ENCODE assay signal across 1 cellular context in the genomic region with DNA sequence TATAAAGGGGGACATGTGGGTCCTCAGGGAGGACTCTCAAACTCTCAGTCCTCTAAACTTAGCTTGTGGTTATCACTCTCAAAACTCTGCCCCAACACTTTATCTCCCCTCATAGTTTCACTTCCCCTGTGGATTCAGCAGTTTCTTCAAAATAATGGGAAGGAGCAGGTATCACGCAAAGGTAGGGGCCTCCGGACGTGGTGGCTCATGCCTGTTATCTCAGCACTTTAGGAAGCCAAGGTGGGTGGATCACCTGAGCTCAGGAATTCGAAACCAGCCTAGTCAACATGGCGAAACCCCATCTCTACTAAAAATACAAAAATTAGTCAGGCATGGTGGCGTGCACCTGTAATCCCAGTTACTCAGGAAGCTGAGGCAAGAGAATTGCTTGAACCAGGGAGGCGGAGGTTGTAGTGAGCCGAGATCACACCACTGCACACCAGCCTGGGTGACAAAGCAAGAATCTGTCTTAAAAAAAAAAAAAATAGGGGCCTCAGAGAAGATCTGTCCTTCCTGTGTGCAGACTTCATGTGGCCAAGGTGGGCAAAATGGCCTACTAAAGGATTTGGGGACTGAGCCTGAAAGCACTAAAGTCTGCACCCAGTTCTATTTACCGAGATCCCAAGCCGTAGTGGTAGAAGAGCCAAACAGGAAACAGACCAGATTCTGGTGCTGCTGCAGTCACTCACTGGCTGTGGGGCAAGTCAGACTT.
A peak's percentile ranks its signal among the peaks of the same experiment; 100 is the strongest.
TF ChIP-seq lines count a peak whose summit lies in the region.

No MANE protein-coding gene starts in this region.

TF ChIP-seq in K562, 482 proteins besides CTCF, POLR2A, EP300 and RAD21 (continues in another document):
- TF ChIP-seq, protein P1, sequence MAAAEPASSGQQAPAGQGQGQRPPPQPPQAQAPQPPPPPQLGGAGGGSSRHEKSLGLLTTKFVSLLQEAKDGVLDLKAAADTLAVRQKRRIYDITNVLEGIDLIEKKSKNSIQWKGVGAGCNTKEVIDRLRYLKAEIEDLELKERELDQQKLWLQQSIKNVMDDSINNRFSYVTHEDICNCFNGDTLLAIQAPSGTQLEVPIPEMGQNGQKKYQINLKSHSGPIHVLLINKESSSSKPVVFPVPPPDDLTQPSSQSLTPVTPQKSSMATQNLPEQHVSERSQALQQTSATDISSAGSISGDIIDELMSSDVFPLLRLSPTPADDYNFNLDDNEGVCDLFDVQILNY (CRISPR knock-in tag; IDR thresholded peaks at IDR 0.05), result no peak
- TF ChIP-seq, protein P2, sequence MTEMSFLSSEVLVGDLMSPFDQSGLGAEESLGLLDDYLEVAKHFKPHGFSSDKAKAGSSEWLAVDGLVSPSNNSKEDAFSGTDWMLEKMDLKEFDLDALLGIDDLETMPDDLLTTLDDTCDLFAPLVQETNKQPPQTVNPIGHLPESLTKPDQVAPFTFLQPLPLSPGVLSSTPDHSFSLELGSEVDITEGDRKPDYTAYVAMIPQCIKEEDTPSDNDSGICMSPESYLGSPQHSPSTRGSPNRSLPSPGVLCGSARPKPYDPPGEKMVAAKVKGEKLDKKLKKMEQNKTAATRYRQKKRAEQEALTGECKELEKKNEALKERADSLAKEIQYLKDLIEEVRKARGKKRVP (CRISPR knock-in tag; IDR thresholded peaks at IDR 0.05), result no peak
- TF ChIP-seq STAT5A (IDR thresholded peaks at IDR 0.05; ENCODE audit: borderline replicate concordance, low read length) (no peak), ZNF124 (CRISPR knock-in tag; IDR thresholded peaks at IDR 0.05) (no peak), POLR2G (IDR thresholded peaks at IDR 0.05; ENCODE audit: low read depth, low read length) (no peak), ZNF766 (CRISPR knock-in tag; conservative IDR thresholded peaks at IDR 0.05) (no peak), KLF1 (tag; IDR thresholded peaks at IDR 0.05) (no peak), ESRRA (IDR thresholded peaks at IDR 0.05; ENCODE audit: borderline replicate concordance, low read depth) (no peak), THRAP3 (IDR thresholded peaks at IDR 0.05; ENCODE audit: borderline replicate concordance) (no peak), SAP30 (IDR thresholded peaks at IDR 0.05; ENCODE audit: borderline replicate concordance, insufficient read depth, low read depth, low read length, poor library complexity, severe bottlenecking) (no peak), ZNF408 (CRISPR knock-in tag; IDR thresholded peaks at IDR 0.05; ENCODE audit: low read depth) (no peak), HLTF (IDR thresholded peaks at IDR 0.05) (no peak), MCM3 (IDR thresholded peaks at IDR 0.05) (no peak), NRF1 (conservative IDR thresholded peaks at IDR 0.05 in 1 of 2, IDR thresholded peaks at IDR 0.05 in 1 of 2) (no peak), HNRNPH1 (optimal IDR thresholded peaks at IDR 0.05; ENCODE audit: low read depth, low read length) (no peak), BMI1 (IDR thresholded peaks at IDR 0.05; ENCODE audit: low read length) (no peak), SMAD2 (IDR thresholded peaks at IDR 0.05; ENCODE audit: low read depth, low read length) (no peak), MAFK (IDR thresholded peaks at IDR 0.05; ENCODE audit: low read length) (no peak), ZNF274 (IDR thresholded peaks at IDR 0.05; ENCODE audit: borderline replicate concordance, low read depth, low read length) (no peak), CEBPB (tag; IDR thresholded peaks at IDR 0.05) (no peak), CHD1 (IDR thresholded peaks at IDR 0.05; ENCODE audit: low read length) (no peak), ZNF589 (CRISPR knock-in tag; IDR thresholded peaks at IDR 0.05; ENCODE audit: low read depth) (no peak), ZBTB1 (CRISPR knock-in tag; IDR thresholded peaks at IDR 0.05; ENCODE audit: borderline replicate concordance, low read depth) (no peak), CXXC5 (CRISPR knock-in tag; IDR thresholded peaks at IDR 0.05) (0 out of 2 replicates have a peak, but pooled peaks have one; percentile 14), ZBTB8A (IDR thresholded peaks at IDR 0.05; ENCODE audit: partially characterized antibody) (no peak), ZNF77 (CRISPR knock-in tag; IDR thresholded peaks at IDR 0.05) (no peak), SP2 (IDR thresholded peaks at IDR 0.05; ENCODE audit: extremely low read depth, low read depth, low read length, poor library complexity, severe bottlenecking) (no peak)
- TF ChIP-seq, protein P3, sequence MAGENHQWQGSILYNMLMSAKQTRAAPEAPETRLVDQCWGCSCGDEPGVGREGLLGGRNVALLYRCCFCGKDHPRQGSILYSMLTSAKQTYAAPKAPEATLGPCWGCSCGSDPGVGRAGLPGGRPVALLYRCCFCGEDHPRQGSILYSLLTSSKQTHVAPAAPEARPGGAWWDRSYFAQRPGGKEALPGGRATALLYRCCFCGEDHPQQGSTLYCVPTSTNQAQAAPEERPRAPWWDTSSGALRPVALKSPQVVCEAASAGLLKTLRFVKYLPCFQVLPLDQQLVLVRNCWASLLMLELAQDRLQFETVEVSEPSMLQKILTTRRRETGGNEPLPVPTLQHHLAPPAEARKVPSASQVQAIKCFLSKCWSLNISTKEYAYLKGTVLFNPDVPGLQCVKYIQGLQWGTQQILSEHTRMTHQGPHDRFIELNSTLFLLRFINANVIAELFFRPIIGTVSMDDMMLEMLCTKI (IDR thresholded peaks at IDR 0.05; ENCODE audit: partially characterized antibody), result no peak
- TF ChIP-seq, protein P4, sequence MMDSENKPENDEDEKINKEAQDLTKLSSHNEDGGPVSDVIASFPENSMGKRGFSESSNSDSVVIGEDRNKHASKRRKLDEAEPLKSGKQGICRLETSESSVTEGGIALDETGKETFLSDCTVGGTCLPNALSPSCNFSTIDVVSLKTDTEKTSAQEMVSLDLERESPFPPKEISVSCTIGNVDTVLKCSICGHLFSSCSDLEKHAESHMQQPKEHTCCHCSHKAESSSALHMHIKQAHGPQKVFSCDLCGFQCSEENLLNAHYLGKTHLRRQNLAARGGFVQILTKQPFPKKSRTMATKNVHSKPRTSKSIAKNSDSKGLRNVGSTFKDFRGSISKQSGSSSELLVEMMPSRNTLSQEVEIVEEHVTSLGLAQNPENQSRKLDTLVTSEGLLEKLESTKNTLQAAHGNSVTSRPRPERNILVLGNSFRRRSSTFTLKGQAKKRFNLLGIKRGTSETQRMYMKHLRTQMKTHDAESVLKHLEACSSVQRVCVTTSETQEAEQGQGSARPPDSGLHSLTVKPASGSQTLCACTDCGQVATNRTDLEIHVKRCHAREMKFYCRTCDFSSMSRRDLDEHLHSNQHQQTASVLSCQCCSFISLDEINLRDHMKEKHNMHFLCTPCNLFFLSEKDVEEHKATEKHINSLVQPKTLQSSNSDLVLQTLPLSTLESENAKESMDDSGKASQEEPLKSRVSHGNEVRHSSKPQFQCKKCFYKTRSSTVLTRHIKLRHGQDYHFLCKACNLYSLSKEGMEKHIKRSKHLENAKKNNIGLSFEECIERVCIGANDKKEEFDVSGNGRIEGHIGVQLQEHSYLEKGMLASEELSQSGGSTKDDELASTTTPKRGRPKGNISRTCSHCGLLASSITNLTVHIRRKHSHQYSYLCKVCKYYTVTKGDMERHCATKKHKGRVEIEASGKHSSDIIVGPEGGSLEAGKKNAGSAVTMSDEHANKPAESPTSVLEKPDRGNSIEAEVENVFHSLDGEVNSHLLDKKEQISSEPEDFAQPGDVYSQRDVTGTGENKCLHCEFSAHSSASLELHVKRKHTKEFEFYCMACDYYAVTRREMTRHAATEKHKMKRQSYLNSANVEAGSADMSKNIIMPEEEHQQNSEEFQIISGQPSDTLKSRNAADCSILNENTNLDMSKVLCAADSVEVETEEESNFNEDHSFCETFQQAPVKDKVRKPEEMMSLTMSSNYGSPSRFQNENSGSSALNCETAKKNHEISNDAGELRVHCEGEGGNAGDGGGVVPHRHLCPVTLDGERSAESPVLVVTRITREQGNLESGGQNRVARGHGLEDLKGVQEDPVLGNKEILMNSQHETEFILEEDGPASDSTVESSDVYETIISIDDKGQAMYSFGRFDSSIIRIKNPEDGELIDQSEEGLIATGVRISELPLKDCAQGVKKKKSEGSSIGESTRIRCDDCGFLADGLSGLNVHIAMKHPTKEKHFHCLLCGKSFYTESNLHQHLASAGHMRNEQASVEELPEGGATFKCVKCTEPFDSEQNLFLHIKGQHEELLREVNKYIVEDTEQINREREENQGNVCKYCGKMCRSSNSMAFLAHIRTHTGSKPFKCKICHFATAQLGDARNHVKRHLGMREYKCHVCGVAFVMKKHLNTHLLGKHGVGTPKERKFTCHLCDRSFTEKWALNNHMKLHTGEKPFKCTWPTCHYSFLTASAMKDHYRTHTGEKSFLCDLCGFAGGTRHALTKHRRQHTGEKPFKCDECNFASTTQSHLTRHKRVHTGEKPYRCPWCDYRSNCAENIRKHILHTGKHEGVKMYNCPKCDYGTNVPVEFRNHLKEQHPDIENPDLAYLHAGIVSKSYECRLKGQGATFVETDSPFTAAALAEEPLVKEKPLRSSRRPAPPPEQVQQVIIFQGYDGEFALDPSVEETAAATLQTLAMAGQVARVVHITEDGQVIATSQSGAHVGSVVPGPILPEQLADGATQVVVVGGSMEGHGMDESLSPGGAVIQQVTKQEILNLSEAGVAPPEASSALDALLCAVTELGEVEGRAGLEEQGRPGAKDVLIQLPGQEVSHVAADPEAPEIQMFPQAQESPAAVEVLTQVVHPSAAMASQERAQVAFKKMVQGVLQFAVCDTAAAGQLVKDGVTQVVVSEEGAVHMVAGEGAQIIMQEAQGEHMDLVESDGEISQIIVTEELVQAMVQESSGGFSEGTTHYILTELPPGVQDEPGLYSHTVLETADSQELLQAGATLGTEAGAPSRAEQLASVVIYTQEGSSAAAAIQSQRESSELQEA (IDR thresholded peaks at IDR 0.05; ENCODE audit: low read depth), result no peak
- TF ChIP-seq, protein P5, sequence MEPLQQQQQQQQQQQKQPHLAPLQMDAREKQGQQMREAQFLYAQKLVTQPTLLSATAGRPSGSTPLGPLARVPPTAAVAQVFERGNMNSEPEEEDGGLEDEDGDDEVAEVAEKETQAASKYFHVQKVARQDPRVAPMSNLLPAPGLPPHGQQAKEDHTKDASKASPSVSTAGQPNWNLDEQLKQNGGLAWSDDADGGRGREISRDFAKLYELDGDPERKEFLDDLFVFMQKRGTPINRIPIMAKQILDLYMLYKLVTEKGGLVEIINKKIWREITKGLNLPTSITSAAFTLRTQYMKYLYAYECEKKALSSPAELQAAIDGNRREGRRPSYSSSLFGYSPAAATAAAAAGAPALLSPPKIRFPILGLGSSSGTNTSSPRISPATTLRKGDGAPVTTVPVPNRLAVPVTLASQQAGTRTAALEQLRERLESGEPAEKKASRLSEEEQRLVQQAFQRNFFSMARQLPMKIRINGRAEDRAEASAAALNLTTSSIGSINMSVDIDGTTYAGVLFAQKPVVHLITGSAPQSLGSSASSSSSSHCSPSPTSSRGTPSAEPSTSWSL (CRISPR knock-in tag; IDR thresholded peaks at IDR 0.05; ENCODE audit: borderline replicate concordance), result no peak
- TF ChIP-seq, protein P6, sequence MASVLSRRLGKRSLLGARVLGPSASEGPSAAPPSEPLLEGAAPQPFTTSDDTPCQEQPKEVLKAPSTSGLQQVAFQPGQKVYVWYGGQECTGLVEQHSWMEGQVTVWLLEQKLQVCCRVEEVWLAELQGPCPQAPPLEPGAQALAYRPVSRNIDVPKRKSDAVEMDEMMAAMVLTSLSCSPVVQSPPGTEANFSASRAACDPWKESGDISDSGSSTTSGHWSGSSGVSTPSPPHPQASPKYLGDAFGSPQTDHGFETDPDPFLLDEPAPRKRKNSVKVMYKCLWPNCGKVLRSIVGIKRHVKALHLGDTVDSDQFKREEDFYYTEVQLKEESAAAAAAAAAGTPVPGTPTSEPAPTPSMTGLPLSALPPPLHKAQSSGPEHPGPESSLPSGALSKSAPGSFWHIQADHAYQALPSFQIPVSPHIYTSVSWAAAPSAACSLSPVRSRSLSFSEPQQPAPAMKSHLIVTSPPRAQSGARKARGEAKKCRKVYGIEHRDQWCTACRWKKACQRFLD (CRISPR knock-in tag; IDR thresholded peaks at IDR 0.05), result peak; percentile 50; the same call in 1 of the 2 replicates
- TF ChIP-seq, protein P7, sequence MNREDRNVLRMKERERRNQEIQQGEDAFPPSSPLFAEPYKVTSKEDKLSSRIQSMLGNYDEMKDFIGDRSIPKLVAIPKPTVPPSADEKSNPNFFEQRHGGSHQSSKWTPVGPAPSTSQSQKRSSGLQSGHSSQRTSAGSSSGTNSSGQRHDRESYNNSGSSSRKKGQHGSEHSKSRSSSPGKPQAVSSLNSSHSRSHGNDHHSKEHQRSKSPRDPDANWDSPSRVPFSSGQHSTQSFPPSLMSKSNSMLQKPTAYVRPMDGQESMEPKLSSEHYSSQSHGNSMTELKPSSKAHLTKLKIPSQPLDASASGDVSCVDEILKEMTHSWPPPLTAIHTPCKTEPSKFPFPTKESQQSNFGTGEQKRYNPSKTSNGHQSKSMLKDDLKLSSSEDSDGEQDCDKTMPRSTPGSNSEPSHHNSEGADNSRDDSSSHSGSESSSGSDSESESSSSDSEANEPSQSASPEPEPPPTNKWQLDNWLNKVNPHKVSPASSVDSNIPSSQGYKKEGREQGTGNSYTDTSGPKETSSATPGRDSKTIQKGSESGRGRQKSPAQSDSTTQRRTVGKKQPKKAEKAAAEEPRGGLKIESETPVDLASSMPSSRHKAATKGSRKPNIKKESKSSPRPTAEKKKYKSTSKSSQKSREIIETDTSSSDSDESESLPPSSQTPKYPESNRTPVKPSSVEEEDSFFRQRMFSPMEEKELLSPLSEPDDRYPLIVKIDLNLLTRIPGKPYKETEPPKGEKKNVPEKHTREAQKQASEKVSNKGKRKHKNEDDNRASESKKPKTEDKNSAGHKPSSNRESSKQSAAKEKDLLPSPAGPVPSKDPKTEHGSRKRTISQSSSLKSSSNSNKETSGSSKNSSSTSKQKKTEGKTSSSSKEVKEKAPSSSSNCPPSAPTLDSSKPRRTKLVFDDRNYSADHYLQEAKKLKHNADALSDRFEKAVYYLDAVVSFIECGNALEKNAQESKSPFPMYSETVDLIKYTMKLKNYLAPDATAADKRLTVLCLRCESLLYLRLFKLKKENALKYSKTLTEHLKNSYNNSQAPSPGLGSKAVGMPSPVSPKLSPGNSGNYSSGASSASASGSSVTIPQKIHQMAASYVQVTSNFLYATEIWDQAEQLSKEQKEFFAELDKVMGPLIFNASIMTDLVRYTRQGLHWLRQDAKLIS (CRISPR knock-in tag; IDR thresholded peaks at IDR 0.05), result 0 out of 2 replicates have a peak, but pooled peaks have one; percentile 53
- TF ChIP-seq, protein P8, sequence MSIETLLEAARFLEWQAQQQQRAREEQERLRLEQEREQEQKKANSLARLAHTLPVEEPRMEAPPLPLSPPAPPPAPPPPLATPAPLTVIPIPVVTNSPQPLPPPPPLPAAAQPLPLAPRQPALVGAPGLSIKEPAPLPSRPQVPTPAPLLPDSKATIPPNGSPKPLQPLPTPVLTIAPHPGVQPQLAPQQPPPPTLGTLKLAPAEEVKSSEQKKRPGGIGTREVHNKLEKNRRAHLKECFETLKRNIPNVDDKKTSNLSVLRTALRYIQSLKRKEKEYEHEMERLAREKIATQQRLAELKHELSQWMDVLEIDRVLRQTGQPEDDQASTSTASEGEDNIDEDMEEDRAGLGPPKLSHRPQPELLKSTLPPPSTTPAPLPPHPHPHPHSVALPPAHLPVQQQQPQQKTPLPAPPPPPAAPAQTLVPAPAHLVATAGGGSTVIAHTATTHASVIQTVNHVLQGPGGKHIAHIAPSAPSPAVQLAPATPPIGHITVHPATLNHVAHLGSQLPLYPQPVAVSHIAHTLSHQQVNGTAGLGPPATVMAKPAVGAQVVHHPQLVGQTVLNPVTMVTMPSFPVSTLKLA (conservative IDR thresholded peaks at IDR 0.05), result no peak
